17 cellular contexts compared by ENCODE assay signal in genomic region chr14:50348933-50349332, GRCh38. TPM values are rescaled to one million over a fixed set of nuclear protein-coding genes. Genes with fewer than 3 reads are reported as not detected.
DNase-seq lines count a peak whose midpoint lies in the region; ATAC-seq and TF ChIP-seq lines count a peak whose summit lies in the region.
"Had no signal": no experiment of that assay in that cellular context is flagged by ENCODE, and none has a peak within 500 bp of the region (broad histone marks: within the 10 kb centered on the region; RNA-seq: fewer than 3 reads in every experiment).

No MANE protein-coding gene starts in this region.

- peaks cover 11% of the 10 kb centered on the region for H3K9me1 ChIP-seq in IMR-90 (ENCODE audit: insufficient read depth, low read length)

- no peak overlapping the region for H2AK9ac ChIP-seq in IMR-90 (replicated peaks; ENCODE audit: low read depth, low read length, poor library complexity)

- peak overlapping the region; percentile 91; the same call in 1 of the 2 replicates for H2AK5ac ChIP-seq in IMR-90 (ENCODE audit: low read depth, low read length)

- H3K27me3 ChIP-seq in IMR-90 (ENCODE audit: control insufficient read depth, insufficient read depth, low read length), result no peaks in the 10 kb centered on the region
- no peaks in the 10 kb centered on the region for H3K27me3 ChIP-seq in dorsolateral prefrontal cortex
- no peaks in the 10 kb centered on the region for H3K27me3 ChIP-seq in hepatocyte

- H4K8ac ChIP-seq in IMR-90 (ENCODE audit: low read depth in 2 of 2, low read length in 2 of 2), result no peak overlapping the region

- no peak overlapping the region for H2AFZ ChIP-seq in IMR-90 (replicated peaks; ENCODE audit: low read length, poor library complexity)
- no peak overlapping the region for H2AFZ ChIP-seq in hepatocyte
- H2AFZ ChIP-seq: GM23248 had no signal

- H3K4me1 ChIP-seq in IMR-90 (ENCODE audit: control insufficient read depth, insufficient read depth, low read length), result peaks cover 22% of the 10 kb centered on the region
- peaks cover 28% of the 10 kb centered on the region for H3K4me1 ChIP-seq in hepatocyte (ENCODE audit: insufficient read depth)
- H3K4me1 ChIP-seq: HAP-1 had no signal

- H3K9me2 ChIP-seq in hepatocyte (replicated peaks; ENCODE audit: insufficient read depth), result no peaks in the 10 kb centered on the region

- TF ChIP-seq CTCF in IMR-90 (conservative IDR thresholded peaks at IDR 0.05; ENCODE audit: low read depth, low read length), result no peak
- no peak for TF ChIP-seq CTCF in dorsolateral prefrontal cortex (IDR thresholded peaks at IDR 0.05 in 54 of 56, conservative IDR thresholded peaks at IDR 0.05 in 2 of 56; ENCODE audit: low read depth in 1 of 56, partially characterized antibody in 56 of 56)
- TF ChIP-seq CTCF in hepatocyte (IDR thresholded peaks at IDR 0.05; ENCODE audit: poor library complexity), result no peak

- no TSS peak for BruUV-seq in IMR-90 (replicated peaks; lab: Mats Ljungman, UMichigan)

- no peak overlapping the region for H3K27ac ChIP-seq in IMR-90 (ENCODE audit: insufficient read depth, low read length)
- H3K27ac ChIP-seq in dorsolateral prefrontal cortex, result peak overlapping the region in 55 of 59 donors; percentile 14 to 92 (median 73)
- H3K27ac ChIP-seq in hepatocyte, result peak overlapping the region; percentile 37
- H3K27ac ChIP-seq: 22Rv1, C4-2B, GM23248 had no signal

- no peak overlapping the region; the same call in 1 of the 2 replicates for H3K18ac ChIP-seq in IMR-90 (ENCODE audit: low read depth, low read length)

- TF ChIP-seq POLR2A in IMR-90 (IDR thresholded peaks at IDR 0.05; ENCODE audit: low read depth, low read length), result no peak

- DNase-seq in IMR-90 (no peak), dorsolateral prefrontal cortex (no peak), hepatocyte (ENCODE audit: low spot score) (no peak), superior temporal gyrus (ENCODE audit: extremely low spot score) (peak; percentile 68), RKO (ENCODE audit: low spot score) (no peak), NCI-H1105 treated with DMSO at 0.1 percent for 48 hours (lab: John Stamatoyannopoulos, UW) (no peak)
- DNase-seq: AML-193; CD4-positive, alpha-beta T cell; DMS79 treated with DMSO at 0.1 percent for 48 hours; GF-D8; GM23248 had no signal

- H4K20me1 ChIP-seq in IMR-90 (ENCODE audit: insufficient read depth, low read length) (no peaks in the 10 kb centered on the region), hepatocyte (ENCODE audit: insufficient read depth, poor library complexity, severe bottlenecking) (no peaks in the 10 kb centered on the region)

- POLR2A ChIA-PET in IMR-90 (lab: Charles Lee; ENCODE audit: unreplicated experiment), result no interaction called here

- TF ChIP-seq RAD21 in IMR-90 (IDR thresholded peaks at IDR 0.05; ENCODE audit: low read length), result no peak

- ATAC-seq in IMR-90 (ENCODE audit: low read depth), result no peak
- no peak for ATAC-seq in SK-N-SH treated with all-trans-retinoic acid at 6 μM for 48 hours
- ATAC-seq: A549, HepG2 had no signal

- no peak overlapping the region for H2BK5ac ChIP-seq in IMR-90 (ENCODE audit: low read depth, low read length, poor library complexity, severe bottlenecking)

- peak overlapping the region; percentile 37; the same call in 1 of the 2 replicates for H3K4ac ChIP-seq in IMR-90 (ENCODE audit: low read depth, low read length)

- H3K4me2 ChIP-seq in IMR-90 (ENCODE audit: low read depth, low read length) (no peak overlapping the region), hepatocyte (no peak overlapping the region)
- H3K4me2 ChIP-seq: A549 had no signal

- intact Hi-C loops in IMR-90 (cut with micrococcal nuclease), result no loop called here
- intact Hi-C loops in dorsolateral prefrontal cortex (cut with DNase I), result loop anchor here in 1 of 2 donors (5.0 to 10.0 kb wide), 2 partner anchors 43 to 426 kb away; no protein-coding TSS in a partner anchor

- peaks cover 0 to 17% of the 10 kb centered on the region in 2 experiments; a peak in 1 of 4 replicates for H3K79me1 ChIP-seq in IMR-90 (ENCODE audit: low read depth in 1 of 2, low read length in 2 of 2)

- no peak overlapping the region; the same call in 1 of the 2 replicates for H4K91ac ChIP-seq in IMR-90 (ENCODE audit: insufficient read depth, low read depth, low read length)

- 0 out of 2 replicates have a peak overlapping the region, but pooled peaks have one; percentile 32 for H3K23ac ChIP-seq in IMR-90 (ENCODE audit: low read depth, low read length)

- no peak overlapping the region; the same call in 1 of the 2 replicates for H4K5ac ChIP-seq in IMR-90 (ENCODE audit: low read depth, low read length)

- CTCF ChIA-PET in IMR-90 (lab: Yijun Ruan, JAX), result no interaction called here

- H2BK20ac ChIP-seq in IMR-90 (ENCODE audit: low read depth, low read length), result peak overlapping the region; percentile 55; the same call in 1 of the 2 replicates

- H3K36me3 ChIP-seq in IMR-90 (ENCODE audit: control insufficient read depth, insufficient read depth, low read length) (no peaks in the 10 kb centered on the region), hepatocyte (replicated peaks; ENCODE audit: insufficient read depth, low read depth) (no peaks in the 10 kb centered on the region)
- H3K36me3 ChIP-seq: HAP-1 had no signal

- H3K4me3 ChIP-seq in IMR-90 (ENCODE audit: insufficient read depth, low read depth, low read length) (no peak overlapping the region), dorsolateral prefrontal cortex (no peak overlapping the region), hepatocyte (no peak overlapping the region)
- H3K4me3 ChIP-seq: A549, GM23248, HAP-1 had no signal

- no peak overlapping the region for H2BK120ac ChIP-seq in IMR-90 (ENCODE audit: low read depth, low read length)

- H3K14ac ChIP-seq in IMR-90 (replicated peaks; ENCODE audit: low read depth, low read length), result no peak overlapping the region; the same call in 1 of the 2 replicates

- no peak overlapping the region for H3K56ac ChIP-seq in IMR-90 (ENCODE audit: extremely low read depth, insufficient read depth, low read length)

- dilution Hi-C loops in IMR-90 (cut with HindIII; ENCODE audit: low sequenced_read_pairs, unreplicated experiment), result no loop called here

- H3K9me3 ChIP-seq in IMR-90 (ENCODE audit: control insufficient read depth, insufficient read depth, low read length) (no peaks in the 10 kb centered on the region), hepatocyte (ENCODE audit: low read depth) (no peaks in the 10 kb centered on the region)
- H3K9me3 ChIP-seq: A549, HAP-1 had no signal

- no peaks in the 10 kb centered on the region for H3K79me2 ChIP-seq in hepatocyte

- no peak overlapping the region for H3K9ac ChIP-seq in IMR-90 (ENCODE audit: low read depth, low read length)
- H3K9ac ChIP-seq: GM23248 had no signal

- in situ Hi-C loops in IMR-90 (cut with MboI; ENCODE audit: low sequenced_read_pairs), result no loop called here

- peak overlapping the region; percentile 54; the same call in 1 of the 3 replicates for H2BK15ac ChIP-seq in IMR-90 (ENCODE audit: low read depth, low read length)

TF ChIP-seq in IMR-90, 13 proteins besides CTCF, POLR2A, EP300 and RAD21 (continues in another document):
- TF ChIP-seq USF2 (IDR thresholded peaks at IDR 0.05; ENCODE audit: low read depth, low read length) (no peak), RFX5 (IDR thresholded peaks at IDR 0.05; ENCODE audit: low read depth, low read length) (no peak), NFE2L2 (IDR thresholded peaks at IDR 0.05; ENCODE audit: low read depth, low read length) (no peak), RCOR1 (IDR thresholded peaks at IDR 0.05; ENCODE audit: insufficient replicate concordance, low read length) (no peak), CHD1 (IDR thresholded peaks at IDR 0.05; ENCODE audit: low read depth, low read length) (no peak)

TF ChIP-seq in SK-N-SH treated with all-trans-retinoic acid at 6 μM for 48 hours, 23 proteins besides CTCF, POLR2A, EP300 and RAD21:
- no peak for TF ChIP-seq BACH2 (CRISPR knock-in tag; IDR thresholded peaks at IDR 0.05; ENCODE audit: borderline replicate concordance)
- TF ChIP-seq TOX (CRISPR knock-in tag; IDR thresholded peaks at IDR 0.05; ENCODE audit: borderline replicate concordance), result no peak
- TF ChIP-seq ZNF8 (CRISPR knock-in tag; IDR thresholded peaks at IDR 0.05), result no peak

RNA-seq across cellular contexts. Expression of gene DMAC2L, which starts 36.8 kb away (rescaled TPM):
- 3.9 and 5.0 TPM in 2 replicates for total RNA-seq in IMR-90 (2012; rRNA removed)
- 6.1 and 7.8 TPM in 2 replicates for polyA plus RNA-seq in IMR-90 (2012; rRNA removed)
- polyA plus RNA-seq in IMR-90 (2012; cell fraction: cytosol; rRNA removed), result 2.2 and 9.5 TPM in 2 replicates
- 6.2 and 11.8 TPM in 2 replicates for polyA plus RNA-seq in IMR-90 (2012; cell fraction: nucleus; rRNA removed; ENCODE audit: low replicate concordance)
- total RNA-seq in dorsolateral prefrontal cortex, result 10 to 100 TPM; 12.3 to 38.0 (median 23.5) TPM
- total RNA-seq in hepatocyte, result 10.8 and 19.1 TPM in 2 replicates
- 12.5 and 14.1 TPM in 2 replicates for polyA plus RNA-seq in hepatocyte

RNA-seq across cellular contexts. Expression of gene L2HGDH, which starts 36.9 kb away (rescaled TPM):
- total RNA-seq in IMR-90 (2012; rRNA removed) (3.8 and 5.0 TPM in 2 replicates), dorsolateral prefrontal cortex (10 to 100 TPM in 119 of 120 experiments, 1 to 10 TPM in 1; 8.9 to 22.1 (median 15.0) TPM), hepatocyte (9.7 and 11.8 TPM in 2 replicates)
- polyA plus RNA-seq in IMR-90 (2012; rRNA removed) (2.8 and 3.1 TPM in 2 replicates), hepatocyte (5.3 and 5.8 TPM in 2 replicates)
- 1.5 and 2.3 TPM in 2 replicates for polyA plus RNA-seq in IMR-90 (2012; cell fraction: cytosol; rRNA removed)
- polyA plus RNA-seq in IMR-90 (2012; cell fraction: nucleus; rRNA removed; ENCODE audit: low replicate concordance), result 0.87 and 2.4 TPM in 2 replicates

RNA-seq across cellular contexts. Expression of gene CDKL1, which starts 47.7 kb away (rescaled TPM):
- 3.8 and 7.2 TPM in 2 replicates for total RNA-seq in IMR-90 (2012; rRNA removed)
- 1.5 and 1.9 TPM in 2 replicates for polyA plus RNA-seq in IMR-90 (2012; rRNA removed)
- 0.75 and 0.87 TPM in 2 replicates for polyA plus RNA-seq in IMR-90 (2012; cell fraction: cytosol; rRNA removed)
- 1.0 and 5.3 TPM in 2 replicates for polyA plus RNA-seq in IMR-90 (2012; cell fraction: nucleus; rRNA removed; ENCODE audit: low replicate concordance)
- 10 to 100 TPM; 18.9 to 74.8 (median 43.2) TPM for total RNA-seq in dorsolateral prefrontal cortex
- 6.1 and 13.1 TPM in 2 replicates for total RNA-seq in hepatocyte
- 1.7 and 1.9 TPM in 2 replicates for polyA plus RNA-seq in hepatocyte
